In genomic region chr2:121489284-121489683, GRCh38 we compare ENCODE assay signal across 8 cellular contexts. TPM values are rescaled to one million over a fixed set of nuclear protein-coding genes. Genes with fewer than 3 reads are reported as not detected.
A peak's percentile ranks its signal among the peaks of the same experiment; 100 is the strongest.
DNase-seq lines count a peak whose midpoint lies in the region; ATAC-seq, FAIRE-seq and TF ChIP-seq lines count a peak whose summit lies in the region.

No MANE protein-coding gene starts in this region.

- ATAC-seq in HG03442 (IDR thresholded peaks at IDR 0.05; ENCODE audit: unreplicated experiment) (peak; percentile 65), GM21515 (IDR thresholded peaks at IDR 0.05; ENCODE audit: unreplicated experiment) (no peak)

- TF ChIP-seq CTCF in GM13976 (IDR thresholded peaks at IDR 0.05; ENCODE audit: borderline replicate concordance, control extremely low read depth, extremely low read depth, insufficient read depth, missing control alignments): no peak

- 72 to 83% (median 80%) methylated on average over 1 of the region's 1 CpG for WGBS in small intestine, 3 donors

- in situ Hi-C loops in GM13976 (cut with MboI; ENCODE audit: low sequenced_read_pairs, unreplicated experiment): no loop called here

- H3K4me1 ChIP-seq in small intestine (ENCODE audit: control insufficient read depth in 2 of 2, insufficient read depth in 1 of 2, low read depth in 1 of 2, low read length in 1 of 2): no peaks in the 10 kb centered on the region

- no peaks in the 10 kb centered on the region for H3K36me3 ChIP-seq in small intestine (ENCODE audit: control insufficient read depth in 2 of 2, insufficient read depth in 2 of 2, low read length in 2 of 2)

- H3K27ac ChIP-seq in small intestine (ENCODE audit: low read depth in 1 of 2, low read length in 1 of 2): no peak overlapping the region

- FAIRE-seq in islet of Langerhans (lab: Jason Lieb, UNC) (peak; percentile 58), small intestine (lab: Jason Lieb, UNC) (no peak), frontal cortex (lab: Jason Lieb, UNC) (no peak)

- H3K4me3 ChIP-seq in small intestine (ENCODE audit: low read depth in 1 of 2, low read length in 2 of 2): no peak overlapping the region

- H3K27me3 ChIP-seq in small intestine (ENCODE audit: control insufficient read depth in 2 of 2, insufficient read depth in 2 of 2, low read length in 2 of 2): no peaks in the 10 kb centered on the region

- peak; percentile 32 for DNase-seq in GM13976 (ENCODE audit: low spot score)
- DNase-seq in NCI-H69 (lab: John Stamatoyannopoulos, UW): peak; percentile 83
- no peak for DNase-seq in foreskin melanocyte
- DNase-seq in small intestine: no peak
- DNase-seq in frontal cortex (ENCODE audit: low spot score in 2 of 2): no peak

- no peaks in the 10 kb centered on the region for H3K9me3 ChIP-seq in small intestine (ENCODE audit: control insufficient read depth, low read depth)

RNA-seq across cellular contexts. Expression of gene RNU4ATAC, which starts 41.4 kb away (rescaled TPM):
- polyA plus RNA-seq in small intestine: not detected
- total RNA-seq in frontal cortex: under 0.01 TPM

Comparison
In these comparisons a context has a peak if more than half of its experiments do, and no peak if none do; other contexts are left out.
1. DNase-seq: peak in GM13976 (single experiment) and NCI-H69 (single experiment); none in foreskin melanocyte (single experiment), small intestine (single experiment) and frontal cortex (0 of 2).